ENCODE assay signal across 8 cellular contexts in genomic region chr7:96414931-96415292, GRCh38.
DNase-seq lines count a peak whose midpoint lies in the region; ATAC-seq and TF ChIP-seq lines count a peak whose summit lies in the region.

No MANE protein-coding gene starts in this region.

- peak; percentile 35 for DNase-seq in activated T-cell treated with anti-CD3 and anti-CD28 coated beads, Interleukin-2, amount 50 U/mL, for 24 hours
- DNase-seq in activated T-cell treated with anti-CD3 and anti-CD28 coated beads for 4 hours, result no peak
- peak; percentile 83 for DNase-seq in NCI-H2081 treated with DMSO at 0.1 percent for 48 hours (lab: John Stamatoyannopoulos, UW)
- peak; percentile 26 to 51 for DNase-seq in erythroblast (lab: John Stamatoyannopoulos, UW)
- peak; percentile 76 for DNase-seq in neural progenitor cell (ENCODE audit: low spot score)

- H3K27me3 ChIP-seq in neural progenitor cell, result no peaks in the 10 kb centered on the region

- H3K27me3 Mint-ChIP-seq in activated T-cell treated with anti-CD3 and anti-CD28 coated beads, Interleukin-2, amount 50 U/mL, for 24 hours, result peaks cover 21% of the 10 kb centered on the region
- peaks cover 5% of the 10 kb centered on the region for H3K27me3 Mint-ChIP-seq in neural progenitor cell (ENCODE audit: insufficient read depth, low read depth)

- TF ChIP-seq POLR2A in erythroblast (IDR thresholded peaks at IDR 0.05; ENCODE audit: low read length), result no peak

- H3K27ac Mint-ChIP-seq in activated T-cell treated with anti-CD3 and anti-CD28 coated beads, Interleukin-2, amount 50 U/mL, for 24 hours, result no peak overlapping the region
- H3K27ac Mint-ChIP-seq in neural progenitor cell, result no peak overlapping the region

- no peaks in the 10 kb centered on the region for H3K36me3 ChIP-seq in neural progenitor cell

- H3K4me3 Mint-ChIP-seq in activated T-cell treated with anti-CD3 and anti-CD28 coated beads, Interleukin-2, amount 50 U/mL, for 24 hours, result no peak overlapping the region
- H3K4me3 Mint-ChIP-seq in neural progenitor cell, result no peak overlapping the region

- H3F3A ChIP-seq in neural progenitor cell (ENCODE audit: low read depth), result no peaks in the 10 kb centered on the region

- no peaks in the 10 kb centered on the region for H3K79me2 ChIP-seq in neural progenitor cell (ENCODE audit: low read depth)

- TF ChIP-seq CTCF in VCaP (conservative IDR thresholded peaks at IDR 0.05) (peak; percentile 93), neural progenitor cell (IDR thresholded peaks at IDR 0.05) (peak; percentile 91)

- no peaks in the 10 kb centered on the region for H3K4me1 Mint-ChIP-seq in activated T-cell treated with anti-CD3 and anti-CD28 coated beads, Interleukin-2, amount 50 U/mL, for 24 hours (ENCODE audit: low read depth)
- H3K4me1 Mint-ChIP-seq in neural progenitor cell, result peaks cover 17% of the 10 kb centered on the region

- H3K4me3 ChIP-seq in neural progenitor cell, result no peak overlapping the region

- H2AFZ ChIP-seq in neural progenitor cell (replicated peaks), result no peak overlapping the region

- H3K9me3 Mint-ChIP-seq in activated T-cell treated with anti-CD3 and anti-CD28 coated beads, Interleukin-2, amount 50 U/mL, for 24 hours, result no peaks in the 10 kb centered on the region
- peaks cover 2% of the 10 kb centered on the region for H3K9me3 Mint-ChIP-seq in neural progenitor cell

- no peaks in the 10 kb centered on the region for H3K36me3 Mint-ChIP-seq in activated T-cell treated with anti-CD3 and anti-CD28 coated beads, Interleukin-2, amount 50 U/mL, for 24 hours (ENCODE audit: low read depth)
- no peaks in the 10 kb centered on the region for H3K36me3 Mint-ChIP-seq in neural progenitor cell

- no peaks in the 10 kb centered on the region for H3K9me3 ChIP-seq in neural progenitor cell (ENCODE audit: low read depth)

- ATAC-seq in HG02759 (IDR thresholded peaks at IDR 0.05; ENCODE audit: unreplicated experiment) (peak; percentile 59), GM21447 (IDR thresholded peaks at IDR 0.05; ENCODE audit: unreplicated experiment) (no peak)

- H3K4me2 ChIP-seq in neural progenitor cell, result peak overlapping the region; percentile 37

- H3K9ac ChIP-seq in neural progenitor cell, result no peak overlapping the region

- peaks cover 14% of the 10 kb centered on the region for H3K4me1 ChIP-seq in neural progenitor cell

- H3K27ac ChIP-seq in VCaP (peak overlapping the region; percentile 33; the same call in 1 of the 2 replicates), neural progenitor cell (no peak overlapping the region)

- H4K20me1 ChIP-seq in neural progenitor cell (ENCODE audit: low read depth), result no peaks in the 10 kb centered on the region
